Comparison of ENCODE assay signal across 10 cellular contexts in genomic region chr11:111976119-111976518, GRCh38. TPM values are rescaled to one million over a fixed set of nuclear protein-coding genes. Genes with fewer than 3 reads are reported as not detected.
DNase-seq lines count a peak whose midpoint lies in the region; ATAC-seq and TF ChIP-seq lines count a peak whose summit lies in the region.
"Had no signal": no experiment of that assay in that cellular context is flagged by ENCODE, and none has a peak within 500 bp of the region (broad histone marks: within the 10 kb centered on the region; RNA-seq: fewer than 3 reads in every experiment).

No MANE protein-coding gene starts in this region.

- H3K4me3 Mint-ChIP-seq in CD4-positive, alpha-beta T cell, result peak overlapping the region; percentile 65

- H4K20me1 ChIP-seq in Loucy (ENCODE audit: insufficient read depth, low read length, poor library complexity, severe bottlenecking), result no peaks in the 10 kb centered on the region
- H4K20me1 ChIP-seq in SK-N-SH (ENCODE audit: insufficient read depth), result no peaks in the 10 kb centered on the region

- no peak overlapping the region for H3K27ac ChIP-seq in CD4-positive, alpha-beta T cell (ENCODE audit: low read depth, low read length)
- H3K27ac ChIP-seq in esophagus (ENCODE audit: low read depth in 2 of 2, low read length in 1 of 2), result peak overlapping the region; percentile 84 to 85
- peak overlapping the region; percentile 65 for H3K27ac ChIP-seq in parathyroid adenoma
- no peak overlapping the region for H3K27ac ChIP-seq in SK-N-SH (ENCODE audit: low read depth in 2 of 2, low read length in 1 of 2)

- H3K4me2 ChIP-seq in Loucy (ENCODE audit: low read depth, low read length, poor library complexity, severe bottlenecking) (peak overlapping the region; percentile 34), parathyroid adenoma (ENCODE audit: low read length) (peak overlapping the region; percentile 53), SK-N-SH (no peak overlapping the region)

- H3K9ac ChIP-seq in Loucy (ENCODE audit: low read depth, low read length, poor library complexity, severe bottlenecking) (no peak overlapping the region), parathyroid adenoma (no peak overlapping the region), SK-N-SH (no peak overlapping the region)

- H3K9me2 ChIP-seq in Loucy (replicated peaks; ENCODE audit: low read depth, low read length), result no peaks in the 10 kb centered on the region
- H3K9me2 ChIP-seq in SK-N-SH, result no peaks in the 10 kb centered on the region

- H2AFZ ChIP-seq in Loucy (ENCODE audit: low read length) (no peak overlapping the region), parathyroid adenoma (peak overlapping the region; percentile 33), SK-N-SH (ENCODE audit: low read depth) (no peak overlapping the region)

- no peak for TF ChIP-seq RAD21 in SK-N-SH (IDR thresholded peaks at IDR 0.05; ENCODE audit: low read length)

- CTCF ChIA-PET in CD4-positive, alpha-beta T cell (lab: Charles Lee), result no interaction called here
- CTCF ChIA-PET in SK-N-SH (lab: Yijun Ruan, JAX), result interaction anchor here (0.7 to 14.8 kb wide), 3 partner anchors 34 to 1527 kb away, joined by 3 to 272 read pairs (median 7); partner anchors contain the start of gene DIXDC1

- no peak overlapping the region for H3K27ac Mint-ChIP-seq in CD4-positive, alpha-beta T cell

- no peak for TF ChIP-seq EP300 in SK-N-SH (IDR thresholded peaks at IDR 0.05; ENCODE audit: borderline replicate concordance in 1 of 2, low read depth in 1 of 2, low read length in 1 of 2)

- intact Hi-C loops in CD4-positive, alpha-beta T cell (cut with DNase I, micrococcal nuclease), result no loop called here

- peaks cover 33% of the 10 kb centered on the region for H3K4me1 ChIP-seq in Loucy (ENCODE audit: insufficient read depth, low read length, poor library complexity, severe bottlenecking)
- peaks cover 0 to 6% of the 10 kb centered on the region in 2 donors for H3K4me1 ChIP-seq in esophagus (ENCODE audit: control insufficient read depth in 2 of 2, insufficient read depth in 2 of 2, low read length in 1 of 2)
- peaks cover 7% of the 10 kb centered on the region for H3K4me1 ChIP-seq in parathyroid adenoma
- H3K4me1 ChIP-seq in SK-N-SH (ENCODE audit: control insufficient read depth in 1 of 2, insufficient read depth in 2 of 2, low read depth in 1 of 2, low read length in 1 of 2), result peaks cover 13 to 18% of the 10 kb centered on the region in 2 experiments; a peak in 3 of 4 replicates

- H3K9me3 ChIP-seq in CD4-positive, alpha-beta T cell (ENCODE audit: control insufficient read depth, low read length), result no peaks in the 10 kb centered on the region
- H3K9me3 ChIP-seq in Loucy (ENCODE audit: insufficient read depth, low read depth, low read length) (no peaks in the 10 kb centered on the region), esophagus (ENCODE audit: control insufficient read depth in 2 of 2, insufficient read depth in 1 of 2, low read depth in 1 of 2, low read length in 1 of 2) (no peaks in the 10 kb centered on the region), parathyroid adenoma (ENCODE audit: control insufficient read depth, low read length) (no peaks in the 10 kb centered on the region), SK-N-SH (no peaks in the 10 kb centered on the region)

- no peak for DNase-seq in CD4-positive, alpha-beta T cell
- no peak for DNase-seq in ureter (ENCODE audit: low spot score)
- DNase-seq in SK-N-SH, result no peak
- DNase-seq in stimulated activated CD4-positive, alpha-beta T cell treated with anti-CD3 and anti-CD28 coated beads, Interleukin-4, amount 100 ng/mL, for 1 hour, result no peak
- DNase-seq: Kasumi-1 had no signal

- peaks cover 10% of the 10 kb centered on the region for H3K4me1 Mint-ChIP-seq in CD4-positive, alpha-beta T cell (ENCODE audit: low read depth)

- no peaks in the 10 kb centered on the region for H3K36me3 ChIP-seq in Loucy (ENCODE audit: insufficient read depth, low read length)
- no peaks in the 10 kb centered on the region for H3K36me3 ChIP-seq in esophagus (ENCODE audit: control insufficient read depth in 2 of 2, insufficient read depth in 2 of 2, low read length in 1 of 2)
- H3K36me3 ChIP-seq in parathyroid adenoma (ENCODE audit: control insufficient read depth, insufficient read depth, low read length), result no peaks in the 10 kb centered on the region
- peaks cover 0 to 15% of the 10 kb centered on the region in 2 experiments for H3K36me3 ChIP-seq in SK-N-SH (replicated peaks in 1 of 2; ENCODE audit: control insufficient read depth in 1 of 2, insufficient read depth in 2 of 2, low read length in 1 of 2)

- H3F3A ChIP-seq in Loucy (ENCODE audit: low read depth), result no peaks in the 10 kb centered on the region; the same call in 1 of the 2 replicates
- H3F3A ChIP-seq in SK-N-SH (replicated peaks; ENCODE audit: insufficient read depth), result peaks cover 14% of the 10 kb centered on the region

- no peaks in the 10 kb centered on the region for H3K79me2 ChIP-seq in Loucy (ENCODE audit: insufficient read depth, low read length)
- H3K79me2 ChIP-seq in parathyroid adenoma, result no peaks in the 10 kb centered on the region
- H3K79me2 ChIP-seq in SK-N-SH (ENCODE audit: insufficient read depth), result peaks cover 5% of the 10 kb centered on the region; the same call in 1 of the 2 replicates

- H3K27me3 ChIP-seq in CD4-positive, alpha-beta T cell (ENCODE audit: control insufficient read depth, insufficient read depth, low read length), result peaks cover 16% of the 10 kb centered on the region
- no peaks in the 10 kb centered on the region for H3K27me3 ChIP-seq in Loucy (ENCODE audit: insufficient read depth, low read length, poor library complexity, severe bottlenecking)
- no peaks in the 10 kb centered on the region for H3K27me3 ChIP-seq in esophagus (ENCODE audit: control insufficient read depth in 1 of 2, insufficient read depth in 2 of 2, low read length in 2 of 2)
- no peaks in the 10 kb centered on the region for H3K27me3 ChIP-seq in parathyroid adenoma (ENCODE audit: control insufficient read depth, insufficient read depth, low read length)
- H3K27me3 ChIP-seq in SK-N-SH (ENCODE audit: insufficient read depth), result no peaks in the 10 kb centered on the region

- POLR2A ChIA-PET in CD4-positive, alpha-beta T cell (lab: Charles Lee), result no interaction called here
- POLR2A ChIA-PET in SK-N-SH (lab: Yijun Ruan, JAX), result no interaction called here

- H3K4me3 ChIP-seq in Loucy (ENCODE audit: low read length, poor library complexity, severe bottlenecking), result no peak overlapping the region
- no peak overlapping the region for H3K4me3 ChIP-seq in esophagus (ENCODE audit: low read depth in 1 of 2, low read length in 2 of 2)
- H3K4me3 ChIP-seq in parathyroid adenoma (ENCODE audit: low read depth, low read length), result peak overlapping the region; percentile 37
- no peak overlapping the region for H3K4me3 ChIP-seq in SK-N-SH (ENCODE audit: low read depth in 2 of 2, low read length in 1 of 2)
- H3K4me3 ChIP-seq: GM12878 had no signal

- no peak for ATAC-seq in CD4-positive, alpha-beta T cell (ENCODE audit: poor library complexity)
- ATAC-seq in GM21423 (IDR thresholded peaks at IDR 0.05; ENCODE audit: unreplicated experiment), result no peak

- no peak for TF ChIP-seq CTCF in CD4-positive, alpha-beta T cell (IDR thresholded peaks at IDR 0.05)
- no peak for TF ChIP-seq CTCF in Loucy (conservative IDR thresholded peaks at IDR 0.05; ENCODE audit: low read length)
- TF ChIP-seq CTCF in parathyroid adenoma (IDR thresholded peaks at IDR 0.05), result no peak
- TF ChIP-seq CTCF in SK-N-SH (IDR thresholded peaks at IDR 0.05), result no peak

- H3K27me3 Mint-ChIP-seq in CD4-positive, alpha-beta T cell, result peaks cover 34% of the 10 kb centered on the region

- H3K36me3 Mint-ChIP-seq in CD4-positive, alpha-beta T cell (ENCODE audit: low read depth), result no peaks in the 10 kb centered on the region

- 81 to 83% methylated on average over 2 of the region's 2 CpGs for WGBS in esophagus, 2 donors
- 96% methylated on average over 2 of the region's 2 CpGs for WGBS in SK-N-SH (ENCODE audit: low lambda C conversion rate)

- H3K9me3 Mint-ChIP-seq in CD4-positive, alpha-beta T cell, result no peaks in the 10 kb centered on the region

TF ChIP-seq in SK-N-SH, 30 proteins besides CTCF, POLR2A, EP300 and RAD21:
- no peak for TF ChIP-seq FOSL2 (IDR thresholded peaks at IDR 0.05; ENCODE audit: borderline replicate concordance, low read depth)
- TF ChIP-seq POLR2AphosphoS5 (IDR thresholded peaks at IDR 0.05; ENCODE audit: low read depth, low read length), result no peak
TF ChIP-seq in SK-N-SH: peak in this region for 0.

RNA-seq across cellular contexts. Expression of gene DIXDC1, which starts 39.0 kb away (rescaled TPM):
- under 1 TPM; 0.78 to 0.85 TPM for total RNA-seq in CD4-positive, alpha-beta T cell
- polyA plus RNA-seq in esophagus, result 1 to 10 TPM; 1.9 to 4.2 TPM
- 24.7 TPM for total RNA-seq in ureter
- 5.3 and 6.8 TPM in 2 replicates for polyA plus RNA-seq in SK-N-SH (2012; rRNA removed)
- 6.3 and 6.9 TPM in 2 replicates for polyA plus RNA-seq in SK-N-SH (2012; cell fraction: cytosol; rRNA removed)
- 5.9 and 9.3 TPM in 2 replicates for polyA plus RNA-seq in SK-N-SH (2012; cell fraction: nucleus; rRNA removed)

RNA-seq across cellular contexts. Expression of gene DLAT, which starts 49.1 kb away (rescaled TPM):
- 10 to 100 TPM; 10.7 to 10.8 TPM for total RNA-seq in CD4-positive, alpha-beta T cell
- polyA plus RNA-seq in esophagus (10 to 100 TPM in 1 of 2 donors, 1 to 10 TPM in 1; 9.7 to 22.6 TPM), SK-N-SH (2012; rRNA removed) (14.4 and 17.8 TPM in 2 replicates)
- total RNA-seq in ureter, result 35.6 TPM
- 19.4 and 20.3 TPM in 2 replicates for polyA plus RNA-seq in SK-N-SH (2012; cell fraction: cytosol; rRNA removed)
- polyA plus RNA-seq in SK-N-SH (2012; cell fraction: nucleus; rRNA removed), result 6.9 and 10.2 TPM in 2 replicates

RNA-seq across cellular contexts. Expression of gene C11orf52, which starts 57.4 kb away (rescaled TPM):
- total RNA-seq in CD4-positive, alpha-beta T cell, result not detected
- polyA plus RNA-seq in esophagus (1 to 10 TPM; 6.5 to 6.6 TPM), SK-N-SH (2012; rRNA removed) (not detected in 2 replicates)
- total RNA-seq in ureter, result 8.5 TPM
- not detected in 2 replicates for polyA plus RNA-seq in SK-N-SH (2012; cell fraction: cytosol; rRNA removed)
- polyA plus RNA-seq in SK-N-SH (2012; cell fraction: nucleus; rRNA removed), result not detected in 2 replicates
- total RNA-seq: GM12878 had no signal
- polyA plus RNA-seq: GM12878 had no signal

Comparison
In these comparisons a context has a peak if more than half of its experiments do, and no peak if none do; other contexts are left out.
1. H3K27ac ChIP-seq: peak in esophagus (2 of 2) and parathyroid adenoma (single experiment); none in CD4-positive, alpha-beta T cell (single experiment) and SK-N-SH (0 of 2).
2. RNA of gene DIXDC1, which starts 39.0 kb away (total RNA-seq): 24.7 TPM in ureter (single experiment); 0.78 to 0.85 TPM in CD4-positive, alpha-beta T cell; every median in the first group is over 10 times any median in the second.